In genomic region chr9:133113928-133114351, GRCh38 we compare ENCODE assay signal across 8 cellular contexts. TPM values are rescaled to one million over a fixed set of nuclear protein-coding genes. Genes with fewer than 3 reads are reported as not detected.
DNase-seq lines count a peak whose midpoint lies in the region; ATAC-seq and TF ChIP-seq lines count a peak whose summit lies in the region.

No MANE protein-coding gene starts in this region.

- peaks cover 12% of the 10 kb centered on the region for H3K4me1 Mint-ChIP-seq in MCF 10A (ENCODE audit: insufficient read depth, unreplicated experiment)

- intact Hi-C loops in MCF 10A (cut with micrococcal nuclease), result no loop called here
- intact Hi-C loops in mammary epithelial cell (cut with micrococcal nuclease), result no loop called here
- intact Hi-C loops in mucosa of descending colon (cut with DNase I, micrococcal nuclease), result no loop called here
- intact Hi-C loops in aorta (cut with DNase I), result no loop called here

- TF ChIP-seq CTCF in MCF 10A (IDR thresholded peaks at IDR 0.05; ENCODE audit: unreplicated experiment) (no peak), mammary epithelial cell (conservative IDR thresholded peaks at IDR 0.05 in 1 of 2, IDR thresholded peaks at IDR 0.05 in 1 of 2; ENCODE audit: extremely low read depth in 1 of 2, insufficient read depth in 1 of 2, low read depth in 1 of 2, low read length in 2 of 2) (no peak), mucosa of descending colon (IDR thresholded peaks at IDR 0.05) (no peak)

- H2AFZ ChIP-seq in mammary epithelial cell (ENCODE audit: low read depth, low read length), result no peak overlapping the region

- dilution Hi-C loops in mammary epithelial cell (cut with HindIII; ENCODE audit: low sequenced_read_pairs), result no loop called here

- H3K9ac ChIP-seq in mammary epithelial cell (ENCODE audit: insufficient read depth, low read length), result no peak overlapping the region

- H3K4me1 ChIP-seq in mammary epithelial cell (ENCODE audit: insufficient read depth, low read length) (peaks cover 42% of the 10 kb centered on the region), mucosa of descending colon (ENCODE audit: low read depth) (peaks cover 43% of the 10 kb centered on the region), aorta (ENCODE audit: control insufficient read depth in 1 of 2, insufficient read depth in 2 of 2, low read length in 2 of 2) (no peaks in the 10 kb centered on the region)

- H3K27me3 ChIP-seq in mammary epithelial cell (ENCODE audit: insufficient read depth, low read length) (no peaks in the 10 kb centered on the region), aorta (ENCODE audit: control insufficient read depth in 1 of 2, insufficient read depth in 2 of 2, low read length in 1 of 2) (no peaks in the 10 kb centered on the region)

- WGBS in mammary epithelial cell (ENCODE audit: low coverage, missing lambda C conversion rate), result 97% methylated on average over 6 of the region's 12 CpGs
- WGBS in aorta, 2 donors, result 18 to 19% methylated on average over 12 of the region's 12 CpGs

- in situ Hi-C loops in mammary epithelial cell (cut with MboI; ENCODE audit: low sequenced_read_pairs in 2 of 2), result no loop called here

- no peaks in the 10 kb centered on the region for H3K27me3 Mint-ChIP-seq in MCF 10A (ENCODE audit: insufficient read depth, unreplicated experiment)

- H3K79me2 ChIP-seq in mammary epithelial cell (ENCODE audit: insufficient read depth, low read length), result peaks cover 63% of the 10 kb centered on the region

- ATAC-seq in mucosa of descending colon (peak; percentile 1), aorta (ENCODE audit: low FRiP score) (peak; percentile 19), HG03097 (IDR thresholded peaks at IDR 0.05; ENCODE audit: low FRiP score, unreplicated experiment) (no peak)

- H3K9me3 ChIP-seq in mammary epithelial cell (replicated peaks; ENCODE audit: insufficient read depth, low read length), result no peaks in the 10 kb centered on the region
- no peaks in the 10 kb centered on the region for H3K9me3 ChIP-seq in mucosa of descending colon
- no peaks in the 10 kb centered on the region for H3K9me3 ChIP-seq in aorta (ENCODE audit: control insufficient read depth, low read length)

- H3K36me3 ChIP-seq in mammary epithelial cell (ENCODE audit: insufficient read depth, low read length) (no peaks in the 10 kb centered on the region), mucosa of descending colon (ENCODE audit: low read depth) (no peaks in the 10 kb centered on the region), aorta (ENCODE audit: control insufficient read depth in 1 of 2, insufficient read depth in 2 of 2, low read length in 1 of 2) (no peaks in the 10 kb centered on the region)

- H3K9me3 Mint-ChIP-seq in MCF 10A (ENCODE audit: unreplicated experiment), result no peaks in the 10 kb centered on the region

- H3K4me3 Mint-ChIP-seq in MCF 10A (ENCODE audit: unreplicated experiment), result no peak overlapping the region

- BruUV-seq in MCF 10A (replicated peaks; lab: Mats Ljungman, UMichigan) (no TSS peak), mammary epithelial cell (replicated peaks; lab: Mats Ljungman, UMichigan) (no TSS peak)

- POLR2A ChIA-PET in MCF 10A (lab: Yijun Ruan, JAX), result interaction anchor here (0.9 to 1.1 kb wide), 2 partner anchors 30 to 83 kb away, joined by 3 read pairs; partner anchors contain the start of gene GTF3C5

- DNase-seq in MCF 10A (ENCODE audit: unreplicated experiment), result no peak
- DNase-seq in mammary epithelial cell, result no peak
- DNase-seq in astrocyte of the hippocampus (ENCODE audit: low read depth, low spot score), result peak; percentile 45
- peak in 2 of 3 donors; percentile 38 to 60 for DNase-seq in mucosa of descending colon
- DNase-seq in aorta, result peak; percentile 61 to 80
- no peak for DNase-seq in GM19238 (ENCODE audit: insufficient read length, low spot score)
- DNase-seq in GM19240 (ENCODE audit: insufficient read length, low spot score), result no peak

- H3K4me3 ChIP-seq in mammary epithelial cell (replicated peaks in 1 of 3; ENCODE audit: insufficient read depth in 1 of 3, low read depth in 2 of 3, low read length in 3 of 3) (no peak overlapping the region), mucosa of descending colon (no peak overlapping the region), aorta (ENCODE audit: low read length in 2 of 2) (no peak overlapping the region)

- peaks cover 14% of the 10 kb centered on the region for H3K36me3 Mint-ChIP-seq in MCF 10A (ENCODE audit: insufficient read depth, unreplicated experiment)

- CTCF ChIA-PET in MCF 10A (lab: Yijun Ruan, JAX), result interaction anchor here (0.9 to 8.6 kb wide), 7 partner anchors 10 to 375 kb away, joined by 3 to 132 read pairs (median 4); no protein-coding TSS in a partner anchor
- CTCF ChIA-PET in mammary epithelial cell (lab: Charles Lee; ENCODE audit: low non-redundant PET), result no interaction called here

- peaks cover 3% of the 10 kb centered on the region for H4K20me1 ChIP-seq in mammary epithelial cell (ENCODE audit: insufficient read depth, low read length)

- no peak overlapping the region for H3K4me2 ChIP-seq in mammary epithelial cell (ENCODE audit: insufficient read depth, low read depth, low read length)

- H3K27ac ChIP-seq in mammary epithelial cell (ENCODE audit: insufficient read depth, low read depth, low read length) (no peak overlapping the region), aorta (ENCODE audit: low read depth in 1 of 2, low read length in 2 of 2) (peak overlapping the region in 1 of 2 donors; percentile 2)

- peak overlapping the region; percentile 51 for H3K27ac Mint-ChIP-seq in MCF 10A (ENCODE audit: low read depth, unreplicated experiment)

RNA-seq across cellular contexts. Expression of gene RALGDS, which starts 7.1 kb away (rescaled TPM):
- total RNA-seq in MCF 10A (2022) (14.2 and 15.4 TPM in 2 replicates), mammary epithelial cell (10 to 100 TPM; 15.2 to 19.9 TPM), mucosa of descending colon (10 to 100 TPM; 38.3 to 59.4 (median 44.2) TPM), aorta (10 to 100 TPM; 32.7 to 61.2 TPM)
- polyA plus RNA-seq in mammary epithelial cell (37.8 TPM), aorta (10 to 100 TPM; 19.4 to 20.0 TPM)
- polyA minus RNA-seq in mammary epithelial cell, result 35.5 TPM

RNA-seq across cellular contexts. Expression of gene GBGT1, which starts 49.8 kb away (rescaled TPM):
- not detected in 2 replicates for total RNA-seq in MCF 10A (2022)
- 1 to 10 TPM in 1 of 2 donors, under 1 TPM in 1; 0.83 to 1.7 TPM for total RNA-seq in mammary epithelial cell
- 0.78 TPM for polyA plus RNA-seq in mammary epithelial cell
- not detected for polyA minus RNA-seq in mammary epithelial cell
- 10 to 100 TPM in 1 of 3 donors, 1 to 10 TPM in 2; 4.3 to 14.0 (median 8.6) TPM for total RNA-seq in mucosa of descending colon
- 10 to 100 TPM; 12.9 to 28.9 TPM for total RNA-seq in aorta
- polyA plus RNA-seq in aorta, result 1 to 10 TPM; 2.8 to 5.5 TPM

RNA-seq across cellular contexts. Expression of gene CEL, which starts 52.2 kb away (rescaled TPM):
- total RNA-seq in MCF 10A (2022) (1.4 and 1.9 TPM in 2 replicates), mammary epithelial cell (1 to 10 TPM in 1 of 2 donors, under 1 TPM in 1; 0.50 to 2.6 TPM), mucosa of descending colon (1 to 10 TPM in 2 of 3 donors, under 1 TPM in 1; 0.87 to 1.6 (median 1.4) TPM), aorta (1 to 10 TPM; 3.6 to 4.5 TPM)
- polyA plus RNA-seq in mammary epithelial cell (1.2 TPM), aorta (1 to 10 TPM; 1.5 to 3.9 TPM)
- 1.3 TPM for polyA minus RNA-seq in mammary epithelial cell

Comparison
In these comparisons a context has a peak if more than half of its experiments do, and no peak if none do; other contexts are left out.
1. DNase-seq: peak in astrocyte of the hippocampus (single experiment), mucosa of descending colon (2 of 3) and aorta (2 of 2); none in MCF 10A (single experiment), mammary epithelial cell (single experiment), GM19238 (single experiment) and GM19240 (single experiment).